42 cellular contexts compared by ENCODE assay signal in genomic region chr17:74846621-74847020, GRCh38. TPM values are rescaled to one million over a fixed set of nuclear protein-coding genes. Genes with fewer than 3 reads are reported as not detected.
"Had no signal": no experiment of that assay in that cellular context is flagged by ENCODE, and none has a peak within 500 bp of the region (broad histone marks: within the 10 kb centered on the region; RNA-seq: fewer than 3 reads in every experiment).

No MANE protein-coding gene starts in this region.

- H3K36me3 ChIP-seq: adrenal gland, ascending aorta, brain microvascular endothelial cell, breast epithelium, cardiac muscle cell had no signal

- H3K4me3 Mint-ChIP-seq: activated naive CD4-positive, alpha-beta T cell treated with anti-CD3 and anti-CD28 coated beads for 36 hours; activated naive CD4-positive, alpha-beta T cell treated with anti-CD3 and anti-CD28 coated beads, Interleukin-2, amount 10 ng/mL, durations not matched to agents 7 days and 5 days; activated naive CD4-positive, alpha-beta T cell treated with anti-CD3 and anti-CD28 coated beads, Interleukin-2, amount 50 U/mL, for 24 hours; activated naive CD8-positive, alpha-beta T cell; activated naive CD8-positive, alpha-beta T cell treated with anti-CD3 and anti-CD28 coated beads for 36 hours; activated naive CD8-positive, alpha-beta T cell treated with anti-CD3 and anti-CD28 coated beads, Interleukin-2, amount 10 ng/mL, durations not matched to agents 7 days and 5 days; activated naive CD8-positive, alpha-beta T cell treated with anti-CD3 and anti-CD28 coated beads, Interleukin-2, amount 50 U/mL, for 24 hours; activated T-cell treated with anti-CD3 and anti-CD28 coated beads, Interleukin-2, amount 50 U/mL, for 24 hours; activated T-cell treated with anti-CD3 and anti-CD28 coated beads, Interleukin-2, amount 50 U/mL, for 4 hours; activated T-cell treated with anti-CD3 and anti-CD28 coated beads, Interleukin-2, amount 50 U/mL, for 72 hours; activated T-helper 1 cell treated with anti-CD3 and anti-CD28 coated beads, Interleukin-12 subunit alpha, Interleukin-12 subunit beta, Interleukin-2, Interleukin-4 antibody, amounts not matched to agents 30 ng/mL and 10 ng/mL and 1 ng/mL, durations not matched to agents 14 hours and 24 hours and 36 hours; activated T-helper 17 cell treated with anti-CD3 and anti-CD28 coated beads, Interleukin-2, amount 50 U/mL, for 72 hours; brain; central memory CD8-positive, alpha-beta T cell had no signal

- H3K9me3 ChIP-seq: adrenal gland, ascending aorta, body of pancreas, breast epithelium had no signal

- H3K27me3 ChIP-seq: adrenal gland had no signal

- H3K36me3 Mint-ChIP-seq: activated naive CD4-positive, alpha-beta T cell treated with anti-CD3 and anti-CD28 coated beads, Interleukin-2, amount 50 U/mL, for 24 hours; activated naive CD4-positive, alpha-beta T cell treated with anti-CD3 and anti-CD28 coated beads, Interleukin-2, amount 50 U/mL, for 72 hours; activated naive CD8-positive, alpha-beta T cell treated with anti-CD3 and anti-CD28 coated beads for 36 hours; activated naive CD8-positive, alpha-beta T cell treated with anti-CD3 and anti-CD28 coated beads, Interleukin-2, amount 10 ng/mL, durations not matched to agents 7 days and 5 days; brain had no signal

- H3K4me3 ChIP-seq: adrenal gland, ascending aorta, body of pancreas, breast epithelium, cardiac muscle cell had no signal

- DNase-seq: activated effector memory CD4-positive, alpha-beta T cell treated with anti-CD3 and anti-CD28 coated beads, Interleukin-2, amount 50 U/mL, for 16 hours; activated effector memory CD4-positive, alpha-beta T cell treated with Interleukin-2 at 50 U/mL for 16 hours; activated gamma-delta T cell; activated gamma-delta T cell treated with Interleukin-2 at 50 U/mL for 16 hours; activated naive CD4-positive, alpha-beta T cell; activated naive CD4-positive, alpha-beta T cell treated with anti-CD3 and anti-CD28 coated beads for 36 hours; activated naive CD4-positive, alpha-beta T cell treated with anti-CD3 and anti-CD28 coated beads, Interleukin-2, amount 10 ng/mL, durations not matched to agents 7 days and 5 days; activated naive CD4-positive, alpha-beta T cell treated with anti-CD3 and anti-CD28 coated beads, Interleukin-2, amount 50 U/mL, for 16 hours; activated naive CD4-positive, alpha-beta T cell treated with Interleukin-2 at 50 U/mL for 16 hours; activated naive CD8-positive, alpha-beta T cell treated with anti-CD3 and anti-CD28 coated beads for 36 hours; activated naive CD8-positive, alpha-beta T cell treated with anti-CD3 and anti-CD28 coated beads, Interleukin-2, amount 10 ng/mL, durations not matched to agents 7 days and 5 days; activated naive CD8-positive, alpha-beta T cell treated with anti-CD3 and anti-CD28 coated beads, Interleukin-2, amount 50 U/mL, for 24 hours; activated T-cell treated with anti-CD3 and anti-CD28 coated beads, Interleukin-2, amount 50 U/mL, for 1 hour; activated T-cell treated with anti-CD3 and anti-CD28 coated beads, Interleukin-2, amount 50 U/mL, for 24 hours; activated T-cell treated with anti-CD3 and anti-CD28 coated beads, Interleukin-2, amount 50 U/mL, for 4 hours; activated T-cell treated with anti-CD3 and anti-CD28 coated beads, Interleukin-2, amount 50 U/mL, for 48 hours; activated T-cell treated with anti-CD3 and anti-CD28 coated beads, Interleukin-2, amount 50 U/mL, for 72 hours; adrenal gland; amniotic stem cell; amygdala; anterior cingulate cortex; aorta; body of pancreas; brain microvascular endothelial cell; caudate nucleus; central memory CD4-positive, alpha-beta T cell; cerebellar nuclear complex had no signal

- FAIRE-seq: astrocyte, bronchial epithelial cell had no signal

- ATAC-seq: activated naive CD4-positive, alpha-beta T cell treated with anti-CD3 and anti-CD28 coated beads, Interleukin-2, amount 50 U/mL, for 72 hours; activated naive CD8-positive, alpha-beta T cell treated with anti-CD3 and anti-CD28 coated beads, Interleukin-2, amount 50 U/mL, for 24 hours; activated T-cell treated with anti-CD3 and anti-CD28 coated beads, Interleukin-2, amount 50 U/mL, for 4 hours; activated T-cell treated with anti-CD3 and anti-CD28 coated beads, Interleukin-2, amount 50 U/mL, for 72 hours; activated T-helper 17 cell treated with anti-CD3 and anti-CD28 coated beads, Interleukin-2, amount 50 U/mL, for 72 hours; body of pancreas had no signal

- H3K4me1 Mint-ChIP-seq: activated naive CD8-positive, alpha-beta T cell treated with anti-CD3 and anti-CD28 coated beads for 36 hours; activated naive CD8-positive, alpha-beta T cell treated with anti-CD3 and anti-CD28 coated beads, Interleukin-2, amount 10 ng/mL, durations not matched to agents 7 days and 5 days; activated T-helper 17 cell treated with anti-CD3 and anti-CD28 coated beads, Interleukin-2, amount 50 U/mL, for 72 hours had no signal

- H3K9me3 Mint-ChIP-seq: activated naive CD4-positive, alpha-beta T cell treated with anti-CD3 and anti-CD28 coated beads for 36 hours; activated naive CD4-positive, alpha-beta T cell treated with anti-CD3 and anti-CD28 coated beads, Interleukin-2, amount 10 ng/mL, durations not matched to agents 7 days and 5 days; activated naive CD4-positive, alpha-beta T cell treated with anti-CD3 and anti-CD28 coated beads, Interleukin-2, amount 50 U/mL, for 24 hours; activated naive CD4-positive, alpha-beta T cell treated with anti-CD3 and anti-CD28 coated beads, Interleukin-2, amount 50 U/mL, for 72 hours; activated naive CD8-positive, alpha-beta T cell treated with anti-CD3 and anti-CD28 coated beads for 36 hours; activated naive CD8-positive, alpha-beta T cell treated with anti-CD3 and anti-CD28 coated beads, Interleukin-2, amount 10 ng/mL, durations not matched to agents 7 days and 5 days; activated naive CD8-positive, alpha-beta T cell treated with anti-CD3 and anti-CD28 coated beads, Interleukin-2, amount 50 U/mL, for 24 hours; activated T-cell treated with anti-CD3 and anti-CD28 coated beads, Interleukin-2, amount 50 U/mL, for 24 hours; activated T-cell treated with anti-CD3 and anti-CD28 coated beads, Interleukin-2, amount 50 U/mL, for 4 hours; activated T-cell treated with anti-CD3 and anti-CD28 coated beads, Interleukin-2, amount 50 U/mL, for 72 hours; activated T-helper 1 cell treated with anti-CD3 and anti-CD28 coated beads, Interleukin-12 subunit alpha, Interleukin-12 subunit beta, Interleukin-2, Interleukin-4 antibody, amounts not matched to agents 30 ng/mL and 10 ng/mL and 1 ng/mL, durations not matched to agents 14 hours and 24 hours and 36 hours; activated T-helper 17 cell treated with anti-CD3 and anti-CD28 coated beads, Interleukin-2, amount 50 U/mL, for 72 hours; activated T-helper 2 cell treated with anti-CD3 and anti-CD28 coated beads, Interferon-gamma antibody, Interleukin-2, Interleukin-4, amounts not matched to agents 10 μg/mL and 5 μg/mL and 100 μg/mL, durations not matched to agents 14 hours and 24 hours and 36 hours; brain; central memory CD8-positive, alpha-beta T cell had no signal

- H3K27ac ChIP-seq: adrenal gland, ascending aorta, body of pancreas, brain microvascular endothelial cell, breast epithelium, cardiac muscle cell had no signal

- H3K27ac Mint-ChIP-seq: activated naive CD4-positive, alpha-beta T cell treated with anti-CD3 and anti-CD28 coated beads for 36 hours; activated naive CD4-positive, alpha-beta T cell treated with anti-CD3 and anti-CD28 coated beads, Interleukin-2, amount 10 ng/mL, durations not matched to agents 7 days and 5 days; activated naive CD4-positive, alpha-beta T cell treated with anti-CD3 and anti-CD28 coated beads, Interleukin-2, amount 50 U/mL, for 24 hours; activated naive CD4-positive, alpha-beta T cell treated with anti-CD3 and anti-CD28 coated beads, Interleukin-2, amount 50 U/mL, for 72 hours; activated naive CD8-positive, alpha-beta T cell; activated naive CD8-positive, alpha-beta T cell treated with anti-CD3 and anti-CD28 coated beads for 36 hours; activated naive CD8-positive, alpha-beta T cell treated with anti-CD3 and anti-CD28 coated beads, Interleukin-2, amount 10 ng/mL, durations not matched to agents 7 days and 5 days; activated naive CD8-positive, alpha-beta T cell treated with anti-CD3 and anti-CD28 coated beads, Interleukin-2, amount 50 U/mL, for 24 hours; activated T-cell treated with anti-CD3 and anti-CD28 coated beads, Interleukin-2, amount 50 U/mL, for 24 hours; activated T-cell treated with anti-CD3 and anti-CD28 coated beads, Interleukin-2, amount 50 U/mL, for 72 hours; activated T-helper 1 cell treated with anti-CD3 and anti-CD28 coated beads, Interleukin-12 subunit alpha, Interleukin-12 subunit beta, Interleukin-2, Interleukin-4 antibody, amounts not matched to agents 30 ng/mL and 10 ng/mL and 1 ng/mL, durations not matched to agents 14 hours and 24 hours and 36 hours; activated T-helper 17 cell treated with anti-CD3 and anti-CD28 coated beads, Interleukin-2, amount 50 U/mL, for 72 hours; activated T-helper 2 cell treated with anti-CD3 and anti-CD28 coated beads, Interferon-gamma antibody, Interleukin-2, Interleukin-4, amounts not matched to agents 10 μg/mL and 5 μg/mL and 100 μg/mL, durations not matched to agents 14 hours and 24 hours and 36 hours; brain had no signal

RNA-seq across cellular contexts. Expression of gene GRIN2C, which starts 13.1 kb away (rescaled TPM):
- total RNA-seq: activated naive CD8-positive, alpha-beta T cell treated with anti-CD3 and anti-CD28 coated beads for 36 hours; ascending aorta; body of pancreas had no signal

RNA-seq across cellular contexts. Expression of gene FADS6, which starts 46.8 kb away (rescaled TPM):
- total RNA-seq: activated naive CD4-positive, alpha-beta T cell treated with anti-CD3 and anti-CD28 coated beads for 36 hours; activated naive CD4-positive, alpha-beta T cell treated with anti-CD3 and anti-CD28 coated beads, Interleukin-2, amount 50 U/mL, for 72 hours; activated naive CD8-positive, alpha-beta T cell treated with anti-CD3 and anti-CD28 coated beads for 36 hours; activated naive CD8-positive, alpha-beta T cell treated with anti-CD3 and anti-CD28 coated beads, Interleukin-2, amount 10 ng/mL, durations not matched to agents 7 days and 5 days; activated T-cell treated with anti-CD3 and anti-CD28 coated beads, Interleukin-2, amount 50 U/mL, for 4 hours; activated T-cell treated with anti-CD3 and anti-CD28 coated beads, Interleukin-2, amount 50 U/mL, for 72 hours; activated T-helper 1 cell treated with anti-CD3 and anti-CD28 coated beads, Interleukin-12 subunit alpha, Interleukin-12 subunit beta, Interleukin-2, Interleukin-4 antibody, amounts not matched to agents 30 ng/mL and 10 ng/mL and 1 ng/mL, durations not matched to agents 14 hours and 24 hours and 36 hours; activated T-helper 17 cell treated with anti-CD3 and anti-CD28 coated beads, Interleukin-2, amount 50 U/mL, for 72 hours; activated T-helper 2 cell treated with anti-CD3 and anti-CD28 coated beads, Interferon-gamma antibody, Interleukin-2, Interleukin-4, amounts not matched to agents 10 μg/mL and 5 μg/mL and 100 μg/mL, durations not matched to agents 14 hours and 24 hours and 36 hours; aorta; ascending aorta; astrocyte; body of pancreas; bronchial epithelial cell; cardiac septum; chondrocyte had no signal
